In the genomic region with DNA sequence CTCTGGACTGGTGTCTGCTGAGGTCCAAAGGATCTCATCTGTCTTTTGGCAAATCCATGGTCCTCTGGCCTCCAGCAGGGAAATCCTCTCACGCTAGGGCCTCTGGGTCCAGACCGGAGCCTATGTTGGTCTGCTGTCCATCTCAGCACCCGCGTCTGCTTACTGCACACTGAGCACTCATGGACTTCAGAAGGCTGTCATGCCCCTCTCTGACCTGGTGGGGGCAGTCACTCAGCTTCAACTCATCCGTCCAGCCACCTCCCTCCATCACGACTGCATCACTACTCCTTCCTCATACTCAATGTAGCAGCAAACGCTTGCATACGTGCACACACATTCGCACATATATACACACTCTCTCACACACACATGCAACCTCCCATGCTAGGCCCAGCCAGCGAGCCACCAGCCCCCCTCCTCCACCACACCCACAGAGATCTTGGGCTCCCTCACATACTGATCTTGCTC, we compare ENCODE assay signal across 8 cellular contexts. TPM values are rescaled to one million over a fixed set of nuclear protein-coding genes. Genes with fewer than 3 reads are reported as not detected.
A peak's percentile ranks its signal among the peaks of the same experiment; 100 is the strongest.
DNase-seq lines count a peak whose midpoint lies in the region; ATAC-seq and TF ChIP-seq lines count a peak whose summit lies in the region.

No MANE protein-coding gene starts in this region.

- no peak overlapping the region for H3K27ac ChIP-seq in neural progenitor cell

- H3K4me3 ChIP-seq in neural progenitor cell = no peak overlapping the region

- peak; percentile 64 for TF ChIP-seq CTCF in chondrocyte (IDR thresholded peaks at IDR 0.05)
- peak; percentile 67 for TF ChIP-seq CTCF in neural progenitor cell (IDR thresholded peaks at IDR 0.05)

- H3K4me2 ChIP-seq in neural progenitor cell = no peak overlapping the region

- no peaks in the 10 kb centered on the region for H3F3A ChIP-seq in neural progenitor cell (ENCODE audit: low read depth)

- no peaks in the 10 kb centered on the region for H4K20me1 ChIP-seq in neural progenitor cell (ENCODE audit: low read depth)

- H3K4me1 Mint-ChIP-seq in chondrocyte (ENCODE audit: low read depth) = peaks cover 8% of the 10 kb centered on the region
- peaks cover 10% of the 10 kb centered on the region for H3K4me1 Mint-ChIP-seq in neural progenitor cell

- no peaks in the 10 kb centered on the region for H3K9me3 ChIP-seq in neural progenitor cell (ENCODE audit: low read depth)

- ATAC-seq in GM19397 (IDR thresholded peaks at IDR 0.05; ENCODE audit: unreplicated experiment) = peak; percentile 90
- peak; percentile 93 for ATAC-seq in HG03196 (IDR thresholded peaks at IDR 0.05; ENCODE audit: unreplicated experiment)

- H3K4me3 Mint-ChIP-seq in chondrocyte (ENCODE audit: unreplicated experiment) = no peak overlapping the region
- H3K4me3 Mint-ChIP-seq in neural progenitor cell = no peak overlapping the region

- DNase-seq in EL (peak; percentile 50), SIG-M5 (lab: John Stamatoyannopoulos, UW) (peak; percentile 12), chondrocyte (ENCODE audit: low spot score) (no peak), neural progenitor cell (ENCODE audit: low spot score) (peak; percentile 73), inferior parietal cortex (ENCODE audit: extremely low spot score) (no peak), retina (no peak)

- no peak overlapping the region for H3K27ac Mint-ChIP-seq in chondrocyte (ENCODE audit: unreplicated experiment)
- H3K27ac Mint-ChIP-seq in neural progenitor cell = no peak overlapping the region

- H3K79me2 ChIP-seq in neural progenitor cell (ENCODE audit: low read depth) = no peaks in the 10 kb centered on the region

- H3K9me3 Mint-ChIP-seq in chondrocyte (ENCODE audit: low read depth) = no peaks in the 10 kb centered on the region
- peaks cover 2% of the 10 kb centered on the region for H3K9me3 Mint-ChIP-seq in neural progenitor cell

- no peaks in the 10 kb centered on the region for H3K27me3 ChIP-seq in neural progenitor cell

- no peaks in the 10 kb centered on the region for H3K36me3 ChIP-seq in neural progenitor cell

- no peak overlapping the region for H2AFZ ChIP-seq in neural progenitor cell (replicated peaks)

- H3K27me3 Mint-ChIP-seq in chondrocyte (ENCODE audit: low read depth) (peaks cover 14% of the 10 kb centered on the region), neural progenitor cell (ENCODE audit: insufficient read depth, low read depth) (peaks cover 7% of the 10 kb centered on the region)

- no peak overlapping the region for H3K9ac ChIP-seq in neural progenitor cell

- H3K36me3 Mint-ChIP-seq in chondrocyte (ENCODE audit: low read depth) (no peaks in the 10 kb centered on the region), neural progenitor cell (no peaks in the 10 kb centered on the region)

- H3K4me1 ChIP-seq in neural progenitor cell = peaks cover 8% of the 10 kb centered on the region

RNA-seq across cellular contexts. Expression of a gene that starts 33.3 kb away (rescaled TPM):
- total RNA-seq in chondrocyte (0.57 to 1.4 TPM (median 0.72 TPM) in 3 replicates), neural progenitor cell (ENCODE audit: low replicate concordance) (0.28 TPM in 1 of 2 replicates, not detected in the other)

Comparison
In these comparisons a context has a peak if more than half of its experiments do, and no peak if none do; other contexts are left out.
1. DNase-seq: peak in EL (single experiment), SIG-M5 (single experiment) and neural progenitor cell (single experiment); none in chondrocyte (single experiment), inferior parietal cortex (single experiment) and retina (single experiment).